In the genomic region with DNA sequence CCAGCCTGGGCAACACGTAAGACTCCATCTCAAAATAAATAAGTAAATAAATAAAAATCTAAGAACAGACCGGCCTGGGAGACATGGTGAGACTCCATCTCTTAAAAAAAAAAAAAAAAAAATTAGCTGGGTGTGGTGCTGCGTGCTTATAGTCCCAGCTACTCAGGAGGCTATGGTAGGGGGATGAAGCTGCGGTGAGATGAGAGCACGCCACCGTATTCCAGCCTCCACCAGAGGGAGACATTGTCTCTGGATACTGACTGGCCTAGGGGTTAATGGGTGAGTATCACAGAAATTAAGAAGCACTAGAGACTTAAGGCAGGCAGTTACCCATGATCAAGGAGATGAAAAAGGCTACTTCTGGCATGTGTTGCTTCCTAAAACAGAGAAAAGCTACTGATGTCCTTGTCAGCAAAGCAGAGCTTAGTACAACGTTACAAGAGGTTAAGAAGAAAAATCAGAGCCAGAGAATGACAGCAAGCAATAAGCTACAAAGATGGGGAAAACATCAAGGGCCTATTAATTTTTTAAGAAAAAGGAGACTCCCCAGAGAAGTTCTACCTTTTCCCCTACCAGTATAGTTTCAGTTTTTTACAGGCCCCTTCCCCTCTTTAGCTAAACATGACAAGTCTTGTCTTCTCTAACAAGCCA, we compare ENCODE assay signal across 8 cellular contexts. TPM values are rescaled to one million over a fixed set of nuclear protein-coding genes. Genes with fewer than 3 reads are reported as not detected.
DNase-seq lines count a peak whose midpoint lies in the region; ATAC-seq, FAIRE-seq and TF ChIP-seq lines count a peak whose summit lies in the region.

No MANE protein-coding gene starts in this region.

- FAIRE-seq in GM19239 (lab: Jason Lieb, UNC), result peak; percentile 89

- H3K27ac ChIP-seq in RWPE1 (no peak overlapping the region), gastroesophageal sphincter (no peak overlapping the region), ovary (no peak overlapping the region)

- H3K36me3 ChIP-seq in gastroesophageal sphincter (peaks cover 0 to 83% of the 10 kb centered on the region in 2 donors), ovary (no peaks in the 10 kb centered on the region)

- no peak for DNase-seq in AG09309 (ENCODE audit: low read depth)
- peak; percentile 50 for DNase-seq in GM19239 (ENCODE audit: insufficient read length, low spot score)
- DNase-seq in LNCaP clone FGC (ENCODE audit: low read depth), result no peak
- DNase-seq in RWPE1 (ENCODE audit: low spot score), result peak; percentile 73
- peak; percentile 85 for DNase-seq in activated effector memory CD4-positive, alpha-beta T cell treated with anti-CD3 and anti-CD28 coated beads, Interleukin-2, amount 50 U/mL, for 16 hours
- peak; percentile 57 to 76 (median 67) for DNase-seq in ovary
- peak; percentile 60 for DNase-seq in ureter (ENCODE audit: low spot score)

- POLR2A ChIA-PET in RWPE1 (lab: Yijun Ruan, JAX; ENCODE audit: low non-redundant PET), result interaction anchor here (0.7 kb wide), 1 partner anchor 353 kb away, joined by 3 read pairs; no protein-coding TSS in a partner anchor

- ATAC-seq in gastroesophageal sphincter, result peak; percentile 74

- CTCF ChIA-PET in RWPE1 (lab: Yijun Ruan, JAX), result interaction anchor here (0.6 to 2.3 kb wide), 10 partner anchors 21 to 449 kb away, joined by 3 to 16 read pairs (median 4); no protein-coding TSS in a partner anchor

- TF ChIP-seq EP300 in gastroesophageal sphincter (IDR thresholded peaks at IDR 0.05), result no peak
- TF ChIP-seq EP300 in ovary (IDR thresholded peaks at IDR 0.05), result no peak

- H3K4me1 ChIP-seq in gastroesophageal sphincter (no peaks in the 10 kb centered on the region), ovary (ENCODE audit: insufficient read depth) (no peaks in the 10 kb centered on the region)

- intact Hi-C loops in ovary (cut with DNase I), result loop anchor here (2.0 to 5.0 kb wide), 2 partner anchors 123 to 124 kb away; no protein-coding TSS in a partner anchor

- TF ChIP-seq CTCF in AG09309 (IDR thresholded peaks at IDR 0.05; ENCODE audit: control insufficient read depth, insufficient read depth, low read depth, low read length, missing control alignments) (peak; percentile 78), LNCaP clone FGC (IDR thresholded peaks at IDR 0.05; ENCODE audit: control insufficient read depth, extremely low read depth, insufficient read depth) (peak; percentile 91), RWPE1 (conservative IDR thresholded peaks at IDR 0.05; ENCODE audit: low read depth) (peak; percentile 85), gastroesophageal sphincter (IDR thresholded peaks at IDR 0.05) (peak; percentile 56 to 74 (median 72)), ovary (IDR thresholded peaks at IDR 0.05) (peak in 2 of 3 donors; percentile 74 to 79)

- H3K4me3 ChIP-seq in AG09309 (ENCODE audit: control insufficient read depth, low read depth, low read length) (no peak overlapping the region), LNCaP clone FGC (ENCODE audit: low read depth, low read length) (no peak overlapping the region), gastroesophageal sphincter (no peak overlapping the region), ovary (no peak overlapping the region)

- no peaks in the 10 kb centered on the region for H3K9me3 ChIP-seq in gastroesophageal sphincter
- no peaks in the 10 kb centered on the region for H3K9me3 ChIP-seq in ovary

- 28 to 32% methylated on average over 4 to 7 of the region's 7 CpGs for WGBS in gastroesophageal sphincter (ENCODE audit: low coverage in 1 of 2), 2 donors
- 30 to 40% (median 31%) methylated on average over 7 of the region's 7 CpGs for WGBS in ovary, 3 donors

- H3K27me3 ChIP-seq in gastroesophageal sphincter (no peaks in the 10 kb centered on the region), ovary (no peaks in the 10 kb centered on the region)

- no peak for TF ChIP-seq POLR2A in gastroesophageal sphincter (IDR thresholded peaks at IDR 0.05)
- TF ChIP-seq POLR2A in ovary (IDR thresholded peaks at IDR 0.05), result no peak

RNA-seq across cellular contexts. Expression of a gene that starts 8.6 kb away (rescaled TPM):
- total RNA-seq in gastroesophageal sphincter, result 10 to 100 TPM; 60.1 to 81.1 (median 69.6) TPM
- 100 to 1,000 TPM in 6 of 7 donors, 10 to 100 TPM in 1; 83.6 to 348 (median 126) TPM for total RNA-seq in ovary
- 10 to 100 TPM; 26.1 to 38.4 TPM for polyA plus RNA-seq in ovary
- total RNA-seq in ureter, result 89.1 TPM

Comparison
In these comparisons a context has a peak if more than half of its experiments do, and no peak if none do; other contexts are left out.
1. DNase-seq: peak in GM19239 (single experiment), RWPE1 (single experiment), activated effector memory CD4-positive, alpha-beta T cell treated with anti-CD3 and anti-CD28 coated beads, Interleukin-2, amount 50 U/mL, for 16 hours (single experiment), ovary (5 of 5) and ureter (single experiment); none in AG09309 (single experiment) and LNCaP clone FGC (single experiment).
2. Peak in every context shown above with its lines, with median percentiles within 50 percentile points of each other: CTCF ChIP-seq.